ENCODE assay signal across 1 cellular context in genomic region chr17:40191237-40192208, GRCh38.
A peak's percentile ranks its signal among the peaks of the same experiment; 100 is the strongest.
TF ChIP-seq lines count a peak whose summit lies in the region.

No MANE protein-coding gene starts in this region.

TF ChIP-seq in HepG2, 621 proteins besides CTCF, POLR2A, EP300 and RAD21 (continued from another document and continues in another):
- TF ChIP-seq, protein P1, sequence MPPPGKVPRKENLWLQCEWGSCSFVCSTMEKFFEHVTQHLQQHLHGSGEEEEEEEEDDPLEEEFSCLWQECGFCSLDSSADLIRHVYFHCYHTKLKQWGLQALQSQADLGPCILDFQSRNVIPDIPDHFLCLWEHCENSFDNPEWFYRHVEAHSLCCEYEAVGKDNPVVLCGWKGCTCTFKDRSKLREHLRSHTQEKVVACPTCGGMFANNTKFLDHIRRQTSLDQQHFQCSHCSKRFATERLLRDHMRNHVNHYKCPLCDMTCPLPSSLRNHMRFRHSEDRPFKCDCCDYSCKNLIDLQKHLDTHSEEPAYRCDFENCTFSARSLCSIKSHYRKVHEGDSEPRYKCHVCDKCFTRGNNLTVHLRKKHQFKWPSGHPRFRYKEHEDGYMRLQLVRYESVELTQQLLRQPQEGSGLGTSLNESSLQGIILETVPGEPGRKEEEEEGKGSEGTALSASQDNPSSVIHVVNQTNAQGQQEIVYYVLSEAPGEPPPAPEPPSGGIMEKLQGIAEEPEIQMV (CRISPR knock-in tag; IDR thresholded peaks at IDR 0.05; ENCODE audit: low read depth) = no peak
- TF ChIP-seq ZNF776 (CRISPR knock-in tag; IDR thresholded peaks at IDR 0.05) = peak; percentile 63
- no peak for TF ChIP-seq ZNF407 (CRISPR knock-in tag; IDR thresholded peaks at IDR 0.05; ENCODE audit: not compliant biosample characterization)
- TF ChIP-seq, protein P2, sequence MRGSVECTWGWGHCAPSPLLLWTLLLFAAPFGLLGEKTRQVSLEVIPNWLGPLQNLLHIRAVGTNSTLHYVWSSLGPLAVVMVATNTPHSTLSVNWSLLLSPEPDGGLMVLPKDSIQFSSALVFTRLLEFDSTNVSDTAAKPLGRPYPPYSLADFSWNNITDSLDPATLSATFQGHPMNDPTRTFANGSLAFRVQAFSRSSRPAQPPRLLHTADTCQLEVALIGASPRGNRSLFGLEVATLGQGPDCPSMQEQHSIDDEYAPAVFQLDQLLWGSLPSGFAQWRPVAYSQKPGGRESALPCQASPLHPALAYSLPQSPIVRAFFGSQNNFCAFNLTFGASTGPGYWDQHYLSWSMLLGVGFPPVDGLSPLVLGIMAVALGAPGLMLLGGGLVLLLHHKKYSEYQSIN (CRISPR knock-in tag; IDR thresholded peaks at IDR 0.05; ENCODE audit: borderline replicate concordance) = no peak
- TF ChIP-seq ZMYM4 (CRISPR knock-in tag; IDR thresholded peaks at IDR 0.05) = peak; percentile 63; the same call in 1 of the 2 replicates
- TF ChIP-seq SNAPC5 (CRISPR knock-in tag; IDR thresholded peaks at IDR 0.05; ENCODE audit: borderline replicate concordance) = no peak
- TF ChIP-seq TRIM22 (IDR thresholded peaks at IDR 0.05) = no peak
- TF ChIP-seq, protein P3, sequence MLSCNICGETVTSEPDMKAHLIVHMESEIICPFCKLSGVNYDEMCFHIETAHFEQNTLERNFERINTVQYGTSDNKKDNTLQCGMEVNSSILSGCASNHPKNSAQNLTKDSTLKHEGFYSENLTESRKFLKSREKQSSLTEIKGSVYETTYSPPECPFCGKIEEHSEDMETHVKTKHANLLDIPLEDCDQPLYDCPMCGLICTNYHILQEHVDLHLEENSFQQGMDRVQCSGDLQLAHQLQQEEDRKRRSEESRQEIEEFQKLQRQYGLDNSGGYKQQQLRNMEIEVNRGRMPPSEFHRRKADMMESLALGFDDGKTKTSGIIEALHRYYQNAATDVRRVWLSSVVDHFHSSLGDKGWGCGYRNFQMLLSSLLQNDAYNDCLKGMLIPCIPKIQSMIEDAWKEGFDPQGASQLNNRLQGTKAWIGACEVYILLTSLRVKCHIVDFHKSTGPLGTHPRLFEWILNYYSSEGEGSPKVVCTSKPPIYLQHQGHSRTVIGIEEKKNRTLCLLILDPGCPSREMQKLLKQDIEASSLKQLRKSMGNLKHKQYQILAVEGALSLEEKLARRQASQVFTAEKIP (CRISPR knock-in tag; IDR thresholded peaks at IDR 0.05; ENCODE audit: borderline replicate concordance) = no peak
- TF ChIP-seq, protein P4, sequence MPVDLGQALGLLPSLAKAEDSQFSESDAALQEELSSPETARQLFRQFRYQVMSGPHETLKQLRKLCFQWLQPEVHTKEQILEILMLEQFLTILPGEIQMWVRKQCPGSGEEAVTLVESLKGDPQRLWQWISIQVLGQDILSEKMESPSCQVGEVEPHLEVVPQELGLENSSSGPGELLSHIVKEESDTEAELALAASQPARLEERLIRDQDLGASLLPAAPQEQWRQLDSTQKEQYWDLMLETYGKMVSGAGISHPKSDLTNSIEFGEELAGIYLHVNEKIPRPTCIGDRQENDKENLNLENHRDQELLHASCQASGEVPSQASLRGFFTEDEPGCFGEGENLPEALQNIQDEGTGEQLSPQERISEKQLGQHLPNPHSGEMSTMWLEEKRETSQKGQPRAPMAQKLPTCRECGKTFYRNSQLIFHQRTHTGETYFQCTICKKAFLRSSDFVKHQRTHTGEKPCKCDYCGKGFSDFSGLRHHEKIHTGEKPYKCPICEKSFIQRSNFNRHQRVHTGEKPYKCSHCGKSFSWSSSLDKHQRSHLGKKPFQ (CRISPR knock-in tag; IDR thresholded peaks at IDR 0.05; ENCODE audit: insufficient replicate concordance) = no peak
- TF ChIP-seq HNRNPK (IDR thresholded peaks at IDR 0.05; ENCODE audit: low read depth, low read length, poor library complexity, severe bottlenecking) = no peak
- TF ChIP-seq ZNF558 (CRISPR knock-in tag; IDR thresholded peaks at IDR 0.05; ENCODE audit: borderline replicate concordance) = peak; percentile 26; the same call in 1 of the 2 replicates
- no peak for TF ChIP-seq NCOR1 (IDR thresholded peaks at IDR 0.05; ENCODE audit: borderline replicate concordance, low read length)
- TF ChIP-seq ZNF557 (CRISPR knock-in tag; IDR thresholded peaks at IDR 0.05) = no peak
- no peak for TF ChIP-seq ZNF337 (CRISPR knock-in tag; IDR thresholded peaks at IDR 0.05; ENCODE audit: borderline replicate concordance, low read depth)
- TF ChIP-seq RXRA (CRISPR knock-in tag; IDR thresholded peaks at IDR 0.05) = 0 out of 2 replicates have a peak, but pooled peaks have one; percentile 57
- TF ChIP-seq ZMAT3 (CRISPR knock-in tag; conservative IDR thresholded peaks at IDR 0.05) = peak; percentile 57
- TF ChIP-seq KAT7 (CRISPR knock-in tag; IDR thresholded peaks at IDR 0.05; ENCODE audit: borderline replicate concordance) = no peak
- TF ChIP-seq, protein P5, sequence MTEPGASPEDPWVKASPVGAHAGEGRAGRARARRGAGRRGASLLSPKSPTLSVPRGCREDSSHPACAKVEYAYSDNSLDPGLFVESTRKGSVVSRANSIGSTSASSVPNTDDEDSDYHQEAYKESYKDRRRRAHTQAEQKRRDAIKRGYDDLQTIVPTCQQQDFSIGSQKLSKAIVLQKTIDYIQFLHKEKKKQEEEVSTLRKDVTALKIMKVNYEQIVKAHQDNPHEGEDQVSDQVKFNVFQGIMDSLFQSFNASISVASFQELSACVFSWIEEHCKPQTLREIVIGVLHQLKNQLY (CRISPR knock-in tag; IDR thresholded peaks at IDR 0.05) = no peak
- no peak for TF ChIP-seq SMARCE1 (IDR thresholded peaks at IDR 0.05; ENCODE audit: borderline replicate concordance)
- TF ChIP-seq NFKB2 (CRISPR knock-in tag; IDR thresholded peaks at IDR 0.05; ENCODE audit: borderline replicate concordance) = 0 out of 2 replicates have a peak, but pooled peaks have one; percentile 58
- no peak for TF ChIP-seq SUZ12 (IDR thresholded peaks at IDR 0.05; ENCODE audit: low read depth, low read length)
- TF ChIP-seq KDM1A (CRISPR knock-in tag; IDR thresholded peaks at IDR 0.05) = no peak
- TF ChIP-seq, protein P6, sequence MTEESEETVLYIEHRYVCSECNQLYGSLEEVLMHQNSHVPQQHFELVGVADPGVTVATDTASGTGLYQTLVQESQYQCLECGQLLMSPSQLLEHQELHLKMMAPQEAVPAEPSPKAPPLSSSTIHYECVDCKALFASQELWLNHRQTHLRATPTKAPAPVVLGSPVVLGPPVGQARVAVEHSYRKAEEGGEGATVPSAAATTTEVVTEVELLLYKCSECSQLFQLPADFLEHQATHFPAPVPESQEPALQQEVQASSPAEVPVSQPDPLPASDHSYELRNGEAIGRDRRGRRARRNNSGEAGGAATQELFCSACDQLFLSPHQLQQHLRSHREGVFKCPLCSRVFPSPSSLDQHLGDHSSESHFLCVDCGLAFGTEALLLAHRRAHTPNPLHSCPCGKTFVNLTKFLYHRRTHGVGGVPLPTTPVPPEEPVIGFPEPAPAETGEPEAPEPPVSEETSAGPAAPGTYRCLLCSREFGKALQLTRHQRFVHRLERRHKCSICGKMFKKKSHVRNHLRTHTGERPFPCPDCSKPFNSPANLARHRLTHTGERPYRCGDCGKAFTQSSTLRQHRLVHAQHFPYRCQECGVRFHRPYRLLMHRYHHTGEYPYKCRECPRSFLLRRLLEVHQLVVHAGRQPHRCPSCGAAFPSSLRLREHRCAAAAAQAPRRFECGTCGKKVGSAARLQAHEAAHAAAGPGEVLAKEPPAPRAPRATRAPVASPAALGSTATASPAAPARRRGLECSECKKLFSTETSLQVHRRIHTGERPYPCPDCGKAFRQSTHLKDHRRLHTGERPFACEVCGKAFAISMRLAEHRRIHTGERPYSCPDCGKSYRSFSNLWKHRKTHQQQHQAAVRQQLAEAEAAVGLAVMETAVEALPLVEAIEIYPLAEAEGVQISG (CRISPR knock-in tag; IDR thresholded peaks at IDR 0.05) = peak; percentile 64; the same call in 1 of the 2 replicates
- TF ChIP-seq PRPF4 (IDR thresholded peaks at IDR 0.05; ENCODE audit: low read depth, low read length, poor library complexity, severe bottlenecking) = no peak
- TF ChIP-seq ZNF746 (CRISPR knock-in tag; IDR thresholded peaks at IDR 0.05) = 0 out of 2 replicates have a peak, but pooled peaks have one; percentile 51
- TF ChIP-seq, protein P7, sequence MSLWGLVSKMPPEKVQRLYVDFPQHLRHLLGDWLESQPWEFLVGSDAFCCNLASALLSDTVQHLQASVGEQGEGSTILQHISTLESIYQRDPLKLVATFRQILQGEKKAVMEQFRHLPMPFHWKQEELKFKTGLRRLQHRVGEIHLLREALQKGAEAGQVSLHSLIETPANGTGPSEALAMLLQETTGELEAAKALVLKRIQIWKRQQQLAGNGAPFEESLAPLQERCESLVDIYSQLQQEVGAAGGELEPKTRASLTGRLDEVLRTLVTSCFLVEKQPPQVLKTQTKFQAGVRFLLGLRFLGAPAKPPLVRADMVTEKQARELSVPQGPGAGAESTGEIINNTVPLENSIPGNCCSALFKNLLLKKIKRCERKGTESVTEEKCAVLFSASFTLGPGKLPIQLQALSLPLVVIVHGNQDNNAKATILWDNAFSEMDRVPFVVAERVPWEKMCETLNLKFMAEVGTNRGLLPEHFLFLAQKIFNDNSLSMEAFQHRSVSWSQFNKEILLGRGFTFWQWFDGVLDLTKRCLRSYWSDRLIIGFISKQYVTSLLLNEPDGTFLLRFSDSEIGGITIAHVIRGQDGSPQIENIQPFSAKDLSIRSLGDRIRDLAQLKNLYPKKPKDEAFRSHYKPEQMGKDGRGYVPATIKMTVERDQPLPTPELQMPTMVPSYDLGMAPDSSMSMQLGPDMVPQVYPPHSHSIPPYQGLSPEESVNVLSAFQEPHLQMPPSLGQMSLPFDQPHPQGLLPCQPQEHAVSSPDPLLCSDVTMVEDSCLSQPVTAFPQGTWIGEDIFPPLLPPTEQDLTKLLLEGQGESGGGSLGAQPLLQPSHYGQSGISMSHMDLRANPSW (CRISPR knock-in tag; IDR thresholded peaks at IDR 0.05; ENCODE audit: borderline replicate concordance) = no peak
- no peak for TF ChIP-seq ZNF251 (CRISPR knock-in tag; IDR thresholded peaks at IDR 0.05)
- TF ChIP-seq PLSCR1 (CRISPR knock-in tag; IDR thresholded peaks at IDR 0.05; ENCODE audit: borderline replicate concordance) = no peak
- TF ChIP-seq ZNF17 (CRISPR knock-in tag; IDR thresholded peaks at IDR 0.05) = no peak
- peak; percentile 92 for TF ChIP-seq ZNF670 (CRISPR knock-in tag; IDR thresholded peaks at IDR 0.05; ENCODE audit: borderline replicate concordance)
- TF ChIP-seq CCAR2 (optimal IDR thresholded peaks at IDR 0.05; ENCODE audit: low read depth, low read length) = no peak
- TF ChIP-seq LCORL (IDR thresholded peaks at IDR 0.05) = no peak
- TF ChIP-seq LCORL (CRISPR knock-in tag; IDR thresholded peaks at IDR 0.05) = peak; percentile 85
